8 cellular contexts compared by ENCODE assay signal in the genomic region with DNA sequence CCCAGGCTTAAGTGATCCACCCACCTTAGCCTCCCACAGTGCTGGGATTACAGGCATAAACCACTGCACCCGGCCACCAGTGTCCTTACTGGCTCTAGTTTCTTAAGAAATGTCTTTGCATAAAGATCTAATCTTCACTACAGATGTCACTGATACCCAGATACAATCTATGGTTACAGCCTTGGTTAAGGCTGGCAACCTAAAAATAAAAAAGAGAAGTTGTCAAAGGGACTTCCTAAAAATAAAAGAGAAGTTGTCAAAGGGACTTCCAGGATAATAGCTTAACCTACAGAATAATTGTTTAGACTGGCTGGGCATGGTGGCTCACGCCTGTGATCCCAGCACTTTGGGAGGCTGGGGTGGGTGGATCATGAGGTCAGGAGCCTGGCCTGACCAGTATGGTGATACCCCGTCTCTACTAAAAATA. TPM values are rescaled to one million over a fixed set of nuclear protein-coding genes. Genes with fewer than 3 reads are reported as not detected.
A peak's percentile ranks its signal among the peaks of the same experiment; 100 is the strongest.
DNase-seq lines count a peak whose midpoint lies in the region; ATAC-seq and FAIRE-seq lines count a peak whose summit lies in the region.

No MANE protein-coding gene starts in this region.

- peak; percentile 51 for ATAC-seq in HG03342 (IDR thresholded peaks at IDR 0.05; ENCODE audit: unreplicated experiment)

- peak; percentile 40 for FAIRE-seq in GM19239 (lab: Jason Lieb, UNC)

- H3K36me3 ChIP-seq in HAP-1 (replicated peaks): no peaks in the 10 kb centered on the region

- DNase-seq in Ammon's horn (ENCODE audit: low spot score) (peak; percentile 15), GM19239 (ENCODE audit: insufficient read length, low spot score) (no peak), UCSD-AML1 (lab: John Stamatoyannopoulos, UW; ENCODE audit: unreplicated experiment) (peak; percentile 59), caudate nucleus (lab: John Stamatoyannopoulos, UW) (no peak), cerebellum (ENCODE audit: low spot score) (no peak), midbrain (lab: John Stamatoyannopoulos, UW) (no peak), HAP-1 (ENCODE audit: low spot score in 2 of 2) (no peak)

- in situ Hi-C loops in HAP-1 (cut with MboI; ENCODE audit: low sequenced_read_pairs): loop anchor here (25.0 kb wide), 1 partner anchor 350 kb away; no protein-coding TSS in a partner anchor

- no peak overlapping the region for H3K27ac ChIP-seq in caudate nucleus (ENCODE audit: low read depth, low read length)

- no peak overlapping the region for H3K4me3 ChIP-seq in HAP-1

- H3K4me1 ChIP-seq in HAP-1: no peaks in the 10 kb centered on the region

- no peaks in the 10 kb centered on the region for H3K9me3 ChIP-seq in HAP-1

- no peaks in the 10 kb centered on the region for H3K27me3 ChIP-seq in HAP-1 (ENCODE audit: low read depth)

RNA-seq across cellular contexts. Expression of a gene that starts 27.6 kb away (rescaled TPM):
- 2.6 TPM for total RNA-seq in cerebellum

RNA-seq across cellular contexts. Expression of a gene that starts 41.7 kb away (rescaled TPM):
- total RNA-seq in cerebellum: 40.0 TPM

Comparison
In these comparisons a context has a peak if more than half of its experiments do, and no peak if none do; other contexts are left out.
1. DNase-seq: peak in Ammon's horn (single experiment) and UCSD-AML1 (single experiment); none in GM19239 (single experiment), caudate nucleus (0 of 61), cerebellum (single experiment), midbrain (single experiment) and HAP-1 (0 of 2).